Comparison of ENCODE assay signal across 12 cellular contexts in the genomic region with DNA sequence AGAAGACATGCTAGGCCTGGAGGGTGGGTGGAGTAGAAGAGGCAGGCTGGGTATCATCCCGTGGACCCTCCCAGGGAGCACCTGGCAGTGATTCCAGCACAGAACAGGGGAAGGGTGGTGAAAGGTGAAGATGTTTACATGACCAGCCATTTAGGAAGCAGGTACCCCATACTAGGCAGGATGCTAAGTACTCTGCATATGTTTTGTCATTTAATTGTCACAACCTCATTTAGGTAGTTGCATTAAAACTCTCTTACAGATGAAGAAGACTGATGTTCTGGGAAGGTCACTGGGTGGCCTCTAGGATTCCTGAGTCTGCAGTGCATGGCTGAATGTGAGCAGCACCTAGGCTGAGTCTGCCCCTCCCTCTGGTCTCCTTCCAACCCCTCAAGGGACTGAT. TPM values are rescaled to one million over a fixed set of nuclear protein-coding genes. Genes with fewer than 3 reads are reported as not detected.
DNase-seq lines count a peak whose midpoint lies in the region; ATAC-seq and TF ChIP-seq lines count a peak whose summit lies in the region.
"Had no signal": no experiment of that assay in that cellular context is flagged by ENCODE, and none has a peak within 500 bp of the region (broad histone marks: within the 10 kb centered on the region; RNA-seq: fewer than 3 reads in every experiment).

No MANE protein-coding gene starts in this region.

- peak overlapping the region; percentile 55 to 65 for H3K4me3 Mint-ChIP-seq in activated T-cell treated with anti-CD3 and anti-CD28 coated beads, Interleukin-2, amount 50 U/mL, for 72 hours
- H3K4me3 Mint-ChIP-seq in activated T-helper 2 cell treated with anti-CD3 and anti-CD28 coated beads, Interferon-gamma antibody, Interleukin-2, Interleukin-4, amounts not matched to agents 10 μg/mL and 5 μg/mL and 100 μg/mL, durations not matched to agents 14 hours and 24 hours and 36 hours (ENCODE audit: low read depth), result peak overlapping the region; percentile 24
- H3K4me3 Mint-ChIP-seq in immature natural killer cell, result peak overlapping the region; percentile 78 to 90 (median 88)

- peak overlapping the region; percentile 95 for H3K27ac Mint-ChIP-seq in activated T-cell treated with anti-CD3 and anti-CD28 coated beads, Interleukin-2, amount 50 U/mL, for 72 hours
- peak overlapping the region; percentile 46 for H3K27ac Mint-ChIP-seq in activated T-helper 2 cell treated with anti-CD3 and anti-CD28 coated beads, Interferon-gamma antibody, Interleukin-2, Interleukin-4, amounts not matched to agents 10 μg/mL and 5 μg/mL and 100 μg/mL, durations not matched to agents 14 hours and 24 hours and 36 hours
- H3K27ac Mint-ChIP-seq in immature natural killer cell, result peak overlapping the region; percentile 90 to 100 (median 98)

- no peaks in the 10 kb centered on the region for H3K36me3 ChIP-seq in stomach

- peaks cover 82% of the 10 kb centered on the region for H3K4me1 Mint-ChIP-seq in activated T-cell treated with anti-CD3 and anti-CD28 coated beads, Interleukin-2, amount 50 U/mL, for 72 hours (ENCODE audit: low read depth)
- peaks cover 72% of the 10 kb centered on the region for H3K4me1 Mint-ChIP-seq in activated T-helper 2 cell treated with anti-CD3 and anti-CD28 coated beads, Interferon-gamma antibody, Interleukin-2, Interleukin-4, amounts not matched to agents 10 μg/mL and 5 μg/mL and 100 μg/mL, durations not matched to agents 14 hours and 24 hours and 36 hours (ENCODE audit: low read depth)
- H3K4me1 Mint-ChIP-seq in immature natural killer cell, result peaks cover 100% of the 10 kb centered on the region in 2 donors

- TF ChIP-seq CTCF in stomach (IDR thresholded peaks at IDR 0.05), result no peak

- no peak overlapping the region for H3K4me3 ChIP-seq in stomach
- H3K4me3 ChIP-seq: K562 had no signal

- DNase-seq in activated T-cell treated with anti-CD3 and anti-CD28 coated beads, Interleukin-2, amount 50 U/mL, for 72 hours, result no peak
- DNase-seq in activated T-cell treated with anti-CD3 and anti-CD28 coated beads, Interleukin-2, amount 50 U/mL, for 1 hour, result no peak
- no peak for DNase-seq in activated T-helper 2 cell treated with anti-CD3 and anti-CD28 coated beads, Interferon-gamma antibody, Interleukin-2, Interleukin-4, amounts not matched to agents 10 μg/mL and 5 μg/mL and 100 μg/mL, durations not matched to agents 14 hours and 24 hours and 36 hours (ENCODE audit: low spot score)
- DNase-seq in immature natural killer cell (no peak), stomach (no peak), NCI-H2081 (lab: John Stamatoyannopoulos, UW) (no peak)
- no peak for DNase-seq in stimulated activated CD4-positive, alpha-beta T cell treated with anti-CD3 and anti-CD28 coated beads, Interleukin-1b, Interleukin-23, amount 100 ng/mL, for 48 hours
- DNase-seq: activated CD8-positive, alpha-beta memory T cell treated with anti-CD3 and anti-CD28 coated beads for 24 hours; NCI-H446; substantia nigra had no signal

- no peaks in the 10 kb centered on the region for H3K9me3 Mint-ChIP-seq in activated T-cell treated with anti-CD3 and anti-CD28 coated beads, Interleukin-2, amount 50 U/mL, for 72 hours
- no peaks in the 10 kb centered on the region for H3K9me3 Mint-ChIP-seq in activated T-helper 2 cell treated with anti-CD3 and anti-CD28 coated beads, Interferon-gamma antibody, Interleukin-2, Interleukin-4, amounts not matched to agents 10 μg/mL and 5 μg/mL and 100 μg/mL, durations not matched to agents 14 hours and 24 hours and 36 hours
- no peaks in the 10 kb centered on the region for H3K9me3 Mint-ChIP-seq in immature natural killer cell

- H3K27me3 Mint-ChIP-seq in activated T-cell treated with anti-CD3 and anti-CD28 coated beads, Interleukin-2, amount 50 U/mL, for 72 hours (ENCODE audit: low read depth), result no peaks in the 10 kb centered on the region
- no peaks in the 10 kb centered on the region for H3K27me3 Mint-ChIP-seq in activated T-helper 2 cell treated with anti-CD3 and anti-CD28 coated beads, Interferon-gamma antibody, Interleukin-2, Interleukin-4, amounts not matched to agents 10 μg/mL and 5 μg/mL and 100 μg/mL, durations not matched to agents 14 hours and 24 hours and 36 hours (ENCODE audit: low read depth)
- peaks cover 20 to 69% (median 62%) of the 10 kb centered on the region in 3 donors for H3K27me3 Mint-ChIP-seq in immature natural killer cell (ENCODE audit: low read depth in 3 of 3)

- no peaks in the 10 kb centered on the region for H3K9me3 ChIP-seq in stomach

- intact Hi-C loops in activated T-helper 2 cell treated with anti-CD3 and anti-CD28 coated beads, Interferon-gamma antibody, Interleukin-2, Interleukin-4, amounts not matched to agents 10 μg/mL and 5 μg/mL and 100 μg/mL, durations not matched to agents 14 hours and 24 hours and 36 hours (cut with micrococcal nuclease), result loop anchor here (2.0 kb wide), 1 partner anchor 14 kb away; no protein-coding TSS in a partner anchor
- intact Hi-C loops in stomach (cut with DNase I; ENCODE audit: low total_unique reads), result no loop called here

- TF ChIP-seq POLR2A in stomach (IDR thresholded peaks at IDR 0.05), result no peak

- peaks cover 3 to 5% of the 10 kb centered on the region in 2 donors for H3K36me3 Mint-ChIP-seq in activated T-cell treated with anti-CD3 and anti-CD28 coated beads, Interleukin-2, amount 50 U/mL, for 72 hours (ENCODE audit: insufficient read depth in 2 of 2)
- H3K36me3 Mint-ChIP-seq in activated T-helper 2 cell treated with anti-CD3 and anti-CD28 coated beads, Interferon-gamma antibody, Interleukin-2, Interleukin-4, amounts not matched to agents 10 μg/mL and 5 μg/mL and 100 μg/mL, durations not matched to agents 14 hours and 24 hours and 36 hours (ENCODE audit: low read depth), result peaks cover 26% of the 10 kb centered on the region
- peaks cover 0 to 6% (median 4%) of the 10 kb centered on the region in 3 donors for H3K36me3 Mint-ChIP-seq in immature natural killer cell

- TF ChIP-seq EP300 in stomach (IDR thresholded peaks at IDR 0.05), result no peak

- H3K4me1 ChIP-seq in stomach, result peaks cover 81 to 100% (median 91%) of the 10 kb centered on the region in 4 donors

- no peaks in the 10 kb centered on the region for H3K27me3 ChIP-seq in stomach

- ATAC-seq in activated T-cell treated with anti-CD3 and anti-CD28 coated beads, Interleukin-2, amount 50 U/mL, for 72 hours (replicated peaks in 1 of 2), result no peak
- no peak for ATAC-seq in GM18867 (IDR thresholded peaks at IDR 0.05; ENCODE audit: unreplicated experiment)
- ATAC-seq: K562 had no signal

- H3K27ac ChIP-seq in stomach, result peak overlapping the region in 3 of 5 donors; percentile 46 to 84 (median 76)

- 86 to 94% (median 90%) methylated on average over 1 of the region's 1 CpG for WGBS in stomach, 5 donors

RNA-seq across cellular contexts. Expression of gene ITPRIP, which starts 15.2 kb away (rescaled TPM):
- total RNA-seq in activated T-cell treated with anti-CD3 and anti-CD28 coated beads, Interleukin-2, amount 50 U/mL, for 72 hours, result 10 to 100 TPM; 27.8 to 29.7 TPM
- total RNA-seq in activated T-helper 2 cell treated with anti-CD3 and anti-CD28 coated beads, Interferon-gamma antibody, Interleukin-2, Interleukin-4, amounts not matched to agents 10 μg/mL and 5 μg/mL and 100 μg/mL, durations not matched to agents 14 hours and 24 hours and 36 hours, result 17.1 and 18.8 TPM in 2 replicates
- polyA plus RNA-seq in immature natural killer cell, result 10 to 100 TPM; 37.0 to 67.8 (median 53.3) TPM
- total RNA-seq in stomach, result 10 to 100 TPM in 2 of 5 donors, 1 to 10 TPM in 3; 1.7 to 13.5 (median 9.2) TPM
- polyA plus RNA-seq in stomach, result 10 to 100 TPM in 1 of 3 donors, 1 to 10 TPM in 2; 2.9 to 12.3 (median 4.6) TPM

RNA-seq across cellular contexts. Expression of gene CFAP58, which starts 30.5 kb away (rescaled TPM):
- total RNA-seq in activated T-cell treated with anti-CD3 and anti-CD28 coated beads, Interleukin-2, amount 50 U/mL, for 72 hours, result 1 to 10 TPM in 1 of 2 donors, under 1 TPM in 1; 0.72 to 1.1 TPM
- 0.57 and 1.1 TPM in 2 replicates for total RNA-seq in activated T-helper 2 cell treated with anti-CD3 and anti-CD28 coated beads, Interferon-gamma antibody, Interleukin-2, Interleukin-4, amounts not matched to agents 10 μg/mL and 5 μg/mL and 100 μg/mL, durations not matched to agents 14 hours and 24 hours and 36 hours
- polyA plus RNA-seq in immature natural killer cell, result not detected
- under 1 TPM in 2 of 5 donors, not detected in 3; 0.18 to 0.58 TPM for total RNA-seq in stomach
- polyA plus RNA-seq in stomach, result under 1 TPM; 0.12 to 0.31 (median 0.20) TPM

RNA-seq across cellular contexts. Expression of gene GSTO2, which starts 54.1 kb away (rescaled TPM):
- 1 to 10 TPM; 6.8 to 9.5 TPM for total RNA-seq in activated T-cell treated with anti-CD3 and anti-CD28 coated beads, Interleukin-2, amount 50 U/mL, for 72 hours
- total RNA-seq in activated T-helper 2 cell treated with anti-CD3 and anti-CD28 coated beads, Interferon-gamma antibody, Interleukin-2, Interleukin-4, amounts not matched to agents 10 μg/mL and 5 μg/mL and 100 μg/mL, durations not matched to agents 14 hours and 24 hours and 36 hours, result 0.57 and 1.4 TPM in 2 replicates
- polyA plus RNA-seq in immature natural killer cell (1 to 10 TPM in 1 of 3 donors, under 1 TPM in 2; 0.16 to 1.6 (median 0.85) TPM), stomach (10 to 100 TPM; 22.1 to 26.6 (median 23.7) TPM)
- total RNA-seq in stomach, result 10 to 100 TPM in 1 of 5 donors, 1 to 10 TPM in 2, under 1 TPM in 2; under 0.01 to 13.4 (median 5.7) TPM

Comparison
In these comparisons a context has a peak if more than half of its experiments do, and no peak if none do; other contexts are left out.
1. H3K27ac Mint-ChIP-seq: peak in every context shown above with its lines; median percentile 98 in immature natural killer cell; 95 in activated T-cell treated with anti-CD3 and anti-CD28 coated beads, Interleukin-2, amount 50 U/mL, for 72 hours; 46 in activated T-helper 2 cell treated with anti-CD3 and anti-CD28 coated beads, Interferon-gamma antibody, Interleukin-2, Interleukin-4, amounts not matched to agents 10 μg/mL and 5 μg/mL and 100 μg/mL, durations not matched to agents 14 hours and 24 hours and 36 hours.
2. H3K4me3 Mint-ChIP-seq: peak in every context shown above with its lines; median percentile 88 in immature natural killer cell; 60 in activated T-cell treated with anti-CD3 and anti-CD28 coated beads, Interleukin-2, amount 50 U/mL, for 72 hours; 24 in activated T-helper 2 cell treated with anti-CD3 and anti-CD28 coated beads, Interferon-gamma antibody, Interleukin-2, Interleukin-4, amounts not matched to agents 10 μg/mL and 5 μg/mL and 100 μg/mL, durations not matched to agents 14 hours and 24 hours and 36 hours.